In genomic region chr10:101683226-101683625, GRCh38 we compare ENCODE assay signal across 1 cellular context.
TF ChIP-seq lines count a peak whose summit lies in the region.

No MANE protein-coding gene starts in this region.

TF ChIP-seq in SK-N-SH treated with all-trans-retinoic acid at 6 μM for 48 hours, 23 proteins besides CTCF, POLR2A, EP300 and RAD21 (continued from another document):
- TF ChIP-seq TSHZ2 (CRISPR knock-in tag; IDR thresholded peaks at IDR 0.05) (no peak), OSR1 (CRISPR knock-in tag; IDR thresholded peaks at IDR 0.05) (no peak), PPARA (CRISPR knock-in tag; IDR thresholded peaks at IDR 0.05; ENCODE audit: borderline replicate concordance) (no peak), SNAI2 (CRISPR knock-in tag; IDR thresholded peaks at IDR 0.05) (no peak), CSRNP3 (CRISPR knock-in tag; IDR thresholded peaks at IDR 0.05) (no peak), BACH2 (CRISPR knock-in tag; IDR thresholded peaks at IDR 0.05; ENCODE audit: borderline replicate concordance) (no peak), ZNF8 (CRISPR knock-in tag; IDR thresholded peaks at IDR 0.05) (no peak)
